Comparison of ENCODE assay signal across 20 cellular contexts in the genomic region with DNA sequence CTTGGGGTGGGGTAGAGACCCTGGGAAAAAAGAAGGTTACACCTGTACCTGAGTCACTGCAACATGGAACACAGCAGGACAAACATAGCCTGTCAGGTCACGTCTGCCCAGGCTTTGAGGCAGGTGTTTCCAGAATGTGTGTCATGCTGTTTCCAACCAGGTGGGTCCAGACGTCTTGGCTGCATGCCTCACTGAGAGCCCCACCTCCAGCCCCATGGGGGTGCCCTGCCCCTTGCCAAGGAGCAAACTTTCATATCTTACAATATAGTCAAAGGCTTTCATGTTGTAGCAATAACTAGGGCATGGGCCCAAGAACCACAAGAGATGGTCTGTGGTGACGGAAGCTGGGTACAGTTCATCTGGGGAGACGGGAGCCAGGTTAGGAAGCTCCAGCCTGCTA.
DNase-seq lines count a peak whose midpoint lies in the region; ATAC-seq, FAIRE-seq and TF ChIP-seq lines count a peak whose summit lies in the region.
"Had no signal": no experiment of that assay in that cellular context is flagged by ENCODE, and none has a peak within 500 bp of the region (broad histone marks: within the 10 kb centered on the region; RNA-seq: fewer than 3 reads in every experiment).

No MANE protein-coding gene starts in this region.

- H4K20me1 ChIP-seq in DND-41 (ENCODE audit: insufficient read depth, low read length) (no peaks in the 10 kb centered on the region), hepatocyte (ENCODE audit: insufficient read depth, poor library complexity, severe bottlenecking) (no peaks in the 10 kb centered on the region), Karpas-422 (ENCODE audit: insufficient read depth, low read depth, low read length) (no peaks in the 10 kb centered on the region)

- H3K36me3 ChIP-seq in DND-41 (ENCODE audit: insufficient read depth, low read length) (no peaks in the 10 kb centered on the region), esophagus (ENCODE audit: control insufficient read depth in 2 of 2, insufficient read depth in 2 of 2, low read length in 1 of 2) (no peaks in the 10 kb centered on the region), small intestine (ENCODE audit: control insufficient read depth in 2 of 2, insufficient read depth in 2 of 2, low read length in 2 of 2) (no peaks in the 10 kb centered on the region), hepatocyte (replicated peaks; ENCODE audit: insufficient read depth, low read depth) (no peaks in the 10 kb centered on the region), Karpas-422 (ENCODE audit: insufficient read depth, low read length) (no peaks in the 10 kb centered on the region)
- H3K36me3 ChIP-seq: thoracic aorta had no signal

- peak; percentile 50 for DNase-seq in DND-41
- peak; percentile 39 for DNase-seq in NCI-H69 (lab: John Stamatoyannopoulos, UW)
- DNase-seq in small intestine = peak; percentile 77
- DNase-seq in hepatocyte (ENCODE audit: low spot score) = no peak
- DNase-seq in Karpas-422 = no peak
- no peak for DNase-seq in OCI-M2 (lab: John Stamatoyannopoulos, UW; ENCODE audit: unreplicated experiment)
- DNase-seq: activated CD4-positive, CD25-positive, alpha-beta regulatory T cell treated with anti-CD3 and anti-CD28 coated beads, Interleukin-2, amount 50 U/mL, for 72 hours; activated CD8-positive, alpha-beta T cell treated with anti-CD3 and anti-CD28 coated beads for 36 hours; aorta; dorsolateral prefrontal cortex; glutamatergic neuron; NCI-H1092; NCI-H187; NCI-H526; stimulated activated naive CD4-positive, alpha-beta T cell treated with Interleukin-2 at 50 U/mL for 16 hours had no signal

- no peak overlapping the region for H3K4me2 ChIP-seq in DND-41 (ENCODE audit: insufficient read depth, low read length)
- H3K4me2 ChIP-seq in hepatocyte = no peak overlapping the region
- no peak overlapping the region for H3K4me2 ChIP-seq in Karpas-422 (ENCODE audit: low read depth, low read length, poor library complexity, severe bottlenecking)

- H3K9me2 ChIP-seq in hepatocyte (replicated peaks; ENCODE audit: insufficient read depth) = no peaks in the 10 kb centered on the region
- no peaks in the 10 kb centered on the region for H3K9me2 ChIP-seq in Karpas-422 (replicated peaks; ENCODE audit: insufficient read depth, low read length)

- H3K27me3 ChIP-seq in DND-41 (ENCODE audit: insufficient read depth, low read length, poor library complexity) (no peaks in the 10 kb centered on the region), esophagus (ENCODE audit: control insufficient read depth in 1 of 2, insufficient read depth in 2 of 2, low read length in 2 of 2) (no peaks in the 10 kb centered on the region), small intestine (ENCODE audit: control insufficient read depth in 2 of 2, insufficient read depth in 2 of 2, low read length in 2 of 2) (no peaks in the 10 kb centered on the region), hepatocyte (no peaks in the 10 kb centered on the region), Karpas-422 (ENCODE audit: low read length) (no peaks in the 10 kb centered on the region)
- H3K27me3 ChIP-seq: dorsolateral prefrontal cortex had no signal

- no peaks in the 10 kb centered on the region for H3K9me3 ChIP-seq in DND-41 (ENCODE audit: insufficient read depth, low read length, severe bottlenecking)
- no peaks in the 10 kb centered on the region for H3K9me3 ChIP-seq in esophagus (ENCODE audit: control insufficient read depth in 2 of 2, insufficient read depth in 1 of 2, low read depth in 1 of 2, low read length in 1 of 2)
- H3K9me3 ChIP-seq in small intestine (ENCODE audit: control insufficient read depth, low read depth) = no peaks in the 10 kb centered on the region
- H3K9me3 ChIP-seq in hepatocyte (ENCODE audit: low read depth) = no peaks in the 10 kb centered on the region
- H3K9me3 ChIP-seq in Karpas-422 (ENCODE audit: low read length) = no peaks in the 10 kb centered on the region
- H3K9me3 ChIP-seq: thoracic aorta had no signal

- no peak for FAIRE-seq in small intestine (lab: Jason Lieb, UNC)
- FAIRE-seq: D721Med, HepG2 had no signal

- H3K79me2 ChIP-seq in DND-41 (ENCODE audit: insufficient read depth, low read length) (no peaks in the 10 kb centered on the region), hepatocyte (no peaks in the 10 kb centered on the region), Karpas-422 (ENCODE audit: low read length) (no peaks in the 10 kb centered on the region)

- no peak overlapping the region for H2AFZ ChIP-seq in DND-41 (ENCODE audit: low read depth, low read length)
- H2AFZ ChIP-seq in hepatocyte = no peak overlapping the region
- H2AFZ ChIP-seq in Karpas-422 (ENCODE audit: low read length) = no peak overlapping the region

- TF ChIP-seq CTCF in DND-41 (IDR thresholded peaks at IDR 0.05; ENCODE audit: borderline replicate concordance, extremely low read depth, low read length, poor library complexity, severe bottlenecking) (peak; percentile 22), hepatocyte (IDR thresholded peaks at IDR 0.05; ENCODE audit: poor library complexity) (no peak)

- H3K9ac ChIP-seq in DND-41 (ENCODE audit: low read depth, low read length) (no peak overlapping the region), Karpas-422 (ENCODE audit: low read length) (no peak overlapping the region)

- ATAC-seq in DND-41 (ENCODE audit: insufficient read depth, low read depth) = peak; percentile 75
- no peak for ATAC-seq in HG03378 (IDR thresholded peaks at IDR 0.05; ENCODE audit: unreplicated experiment)
- ATAC-seq: activated CD8-positive, alpha-beta T cell treated with anti-CD3 and anti-CD28 coated beads for 36 hours; HepG2 had no signal

- WGBS in esophagus, 2 donors = 37 to 41% methylated on average over 4 of the region's 4 CpGs
- 14 to 44% (median 16%) methylated on average over 4 of the region's 4 CpGs for WGBS in small intestine, 3 donors
- WGBS in hepatocyte (ENCODE audit: low lambda C conversion rate, missing lambda C conversion rate) = 93% methylated on average over 4 of the region's 4 CpGs

- H3K27ac ChIP-seq in DND-41 (ENCODE audit: low read length) = 0 out of 2 replicates have a peak overlapping the region, but pooled peaks have one; percentile 41
- peak overlapping the region; percentile 38 to 56 for H3K27ac ChIP-seq in esophagus (ENCODE audit: low read depth in 2 of 2, low read length in 1 of 2)
- H3K27ac ChIP-seq in small intestine (ENCODE audit: low read depth in 1 of 2, low read length in 1 of 2) = no peak overlapping the region
- no peak overlapping the region for H3K27ac ChIP-seq in hepatocyte
- H3K27ac ChIP-seq in Karpas-422 (ENCODE audit: low read length) = no peak overlapping the region
- H3K27ac ChIP-seq: dorsolateral prefrontal cortex, thoracic aorta had no signal

- H3K4me3 ChIP-seq in DND-41 (ENCODE audit: low read depth in 1 of 2, low read length in 2 of 2) (no peak overlapping the region), esophagus (ENCODE audit: low read depth in 1 of 2, low read length in 2 of 2) (no peak overlapping the region), small intestine (ENCODE audit: low read depth in 1 of 2, low read length in 2 of 2) (no peak overlapping the region), hepatocyte (no peak overlapping the region), Karpas-422 (ENCODE audit: low read length) (no peak overlapping the region)
- H3K4me3 ChIP-seq: dorsolateral prefrontal cortex, thoracic aorta had no signal

- H3K4me1 ChIP-seq in DND-41 (ENCODE audit: insufficient read depth, low read length) = peaks cover 33% of the 10 kb centered on the region
- H3K4me1 ChIP-seq in esophagus (ENCODE audit: control insufficient read depth in 2 of 2, insufficient read depth in 2 of 2, low read length in 1 of 2) = no peaks in the 10 kb centered on the region
- no peaks in the 10 kb centered on the region for H3K4me1 ChIP-seq in small intestine (ENCODE audit: control insufficient read depth in 2 of 2, insufficient read depth in 1 of 2, low read depth in 1 of 2, low read length in 1 of 2)
- H3K4me1 ChIP-seq in hepatocyte (ENCODE audit: insufficient read depth) = peaks cover 8% of the 10 kb centered on the region
- H3K4me1 ChIP-seq in Karpas-422 (ENCODE audit: low read length) = peaks cover 6% of the 10 kb centered on the region

Comparison
In these comparisons a context has a peak if more than half of its experiments do, and no peak if none do; other contexts are left out.
1. DNase-seq: peak in DND-41 (single experiment), NCI-H69 (single experiment) and small intestine (single experiment); none in hepatocyte (single experiment), Karpas-422 (single experiment) and OCI-M2 (single experiment).
2. H3K27ac ChIP-seq: peak in DND-41 (single experiment) and esophagus (2 of 2); none in small intestine (0 of 2), hepatocyte (single experiment) and Karpas-422 (single experiment).